In genomic region chr2:9991829-9992273, GRCh38 we compare ENCODE assay signal across 15 cellular contexts. TPM values are rescaled to one million over a fixed set of nuclear protein-coding genes. Genes with fewer than 3 reads are reported as not detected.
A peak's percentile ranks its signal among the peaks of the same experiment; 100 is the strongest.
DNase-seq lines count a peak whose midpoint lies in the region; ATAC-seq, FAIRE-seq and TF ChIP-seq lines count a peak whose summit lies in the region.
"Had no signal": no experiment of that assay in that cellular context is flagged by ENCODE, and none has a peak within 500 bp of the region (broad histone marks: within the 10 kb centered on the region; RNA-seq: fewer than 3 reads in every experiment).

No MANE protein-coding gene starts in this region.

- no peaks in the 10 kb centered on the region for H3K27me3 ChIP-seq in GM23248 (replicated peaks; ENCODE audit: insufficient read depth)
- no peaks in the 10 kb centered on the region for H3K27me3 ChIP-seq in PC-3 (ENCODE audit: low read length)
- H3K27me3 ChIP-seq in endothelial cell of umbilical vein (ENCODE audit: control insufficient read depth in 2 of 2, insufficient read depth in 2 of 2, low read length in 2 of 2): no peaks in the 10 kb centered on the region
- no peaks in the 10 kb centered on the region for H3K27me3 ChIP-seq in WERI-Rb-1 (ENCODE audit: insufficient read depth, low read depth, severe bottlenecking)
- H3K27me3 ChIP-seq: colonic mucosa, Peyer's patch had no signal

- TF ChIP-seq CTCF in PC-3 (conservative IDR thresholded peaks at IDR 0.05; ENCODE audit: low read depth, low read length) (no peak), endothelial cell of umbilical vein (IDR thresholded peaks at IDR 0.05; ENCODE audit: extremely low read depth in 1 of 2, insufficient read depth in 1 of 2, low read depth in 1 of 2, low read length in 2 of 2) (no peak), WERI-Rb-1 (IDR thresholded peaks at IDR 0.05; ENCODE audit: low read depth, low read length) (no peak), foreskin fibroblast (IDR thresholded peaks at IDR 0.05; ENCODE audit: low read depth, low read length) (no peak)

- no peaks in the 10 kb centered on the region for H3K9me2 ChIP-seq in GM23248 (ENCODE audit: insufficient read depth)
- H3K9me2 ChIP-seq in PC-3 (replicated peaks; ENCODE audit: low read length): no peaks in the 10 kb centered on the region

- H3F3A ChIP-seq in GM23248 (ENCODE audit: insufficient read depth): peaks cover 23% of the 10 kb centered on the region
- H3F3A ChIP-seq in PC-3 (ENCODE audit: low read length, unreplicated experiment): no peaks in the 10 kb centered on the region

- H3K36me3 ChIP-seq in GM23248 (ENCODE audit: low read depth) (no peaks in the 10 kb centered on the region), PC-3 (ENCODE audit: low read depth, low read length) (0 out of 2 replicates have a peak, but pooled peaks cover 3% of the 10 kb centered on the region), endothelial cell of umbilical vein (ENCODE audit: control insufficient read depth in 2 of 2, extremely low read depth in 1 of 2, insufficient read depth in 2 of 2, low read length in 2 of 2) (no peaks in the 10 kb centered on the region), WERI-Rb-1 (peaks cover 68% of the 10 kb centered on the region)
- H3K36me3 ChIP-seq: colonic mucosa, Peyer's patch had no signal

- no peaks in the 10 kb centered on the region for H3K9me1 ChIP-seq in endothelial cell of umbilical vein (replicated peaks; ENCODE audit: control insufficient read depth, extremely low read depth, insufficient read depth, low read length)

- intact Hi-C loops in PC-3 (cut with micrococcal nuclease) (no loop called here), endothelial cell of umbilical vein (cut with micrococcal nuclease) (loop anchor here (1.0 to 5.0 kb wide), 4 partner anchors 16 to 180 kb away; partner anchors contain the start of gene TAF1B), posterior vena cava (cut with DNase I) (no loop called here)

- TF ChIP-seq POLR2A in endothelial cell of umbilical vein (IDR thresholded peaks at IDR 0.05; ENCODE audit: low read depth, low read length): no peak

- H4K20me1 ChIP-seq in GM23248 (ENCODE audit: insufficient read depth): no peaks in the 10 kb centered on the region
- H4K20me1 ChIP-seq in PC-3 (ENCODE audit: low read length): no peaks in the 10 kb centered on the region
- H4K20me1 ChIP-seq in endothelial cell of umbilical vein (replicated peaks; ENCODE audit: control insufficient read depth, extremely low read depth, insufficient read depth, low read length): no peaks in the 10 kb centered on the region

- POLR2A ChIA-PET in PC-3 (lab: Charles Lee; ENCODE audit: unreplicated experiment) (no interaction called here), endothelial cell of umbilical vein (lab: Charles Lee) (interaction anchor here (0.7 kb wide), 1 partner anchor 424 kb away, joined by 3 read pairs; no protein-coding TSS in a partner anchor)

- H3K9ac ChIP-seq in GM23248 (peak overlapping the region; percentile 2; the same call in 1 of the 2 replicates), PC-3 (ENCODE audit: low read length) (no peak overlapping the region), endothelial cell of umbilical vein (replicated peaks; ENCODE audit: extremely low read depth, insufficient read depth, low read length) (peak overlapping the region; percentile 7)

- H3K4me3 ChIP-seq in GM23248 (no peak overlapping the region), PC-3 (ENCODE audit: low read length) (no peak overlapping the region), endothelial cell of umbilical vein (replicated peaks in 1 of 3; ENCODE audit: insufficient read depth in 1 of 3, low read depth in 1 of 3, low read length in 3 of 3) (no peak overlapping the region), WERI-Rb-1 (ENCODE audit: low read depth, low read length) (no peak overlapping the region), foreskin fibroblast (ENCODE audit: low read depth in 1 of 2, low read length in 2 of 2) (no peak overlapping the region)
- H3K4me3 ChIP-seq: colonic mucosa, Peyer's patch had no signal

- peak; percentile 88 for DNase-seq in GM23248
- peak; percentile 86 for DNase-seq in PC-3
- peak; percentile 76 for DNase-seq in endothelial cell of umbilical vein (ENCODE audit: low read depth, low spot score)
- DNase-seq in posterior vena cava (ENCODE audit: low spot score): peak; percentile 64
- DNase-seq in activated CD4-positive, CD25-positive, alpha-beta regulatory T cell (lab: John Stamatoyannopoulos, UW): no peak
- no peak for DNase-seq in WERI-Rb-1
- DNase-seq in foreskin fibroblast: no peak
- DNase-seq: colonic mucosa, H7, NCI-H1105, NCI-H2227 treated with DMSO at 0.1 percent for 48 hours, Peyer's patch, retina had no signal

- CTCF ChIA-PET in PC-3 (lab: Charles Lee) (no interaction called here), endothelial cell of umbilical vein (lab: Charles Lee) (interaction anchor here (0.6 to 2.7 kb wide), 10 partner anchors 7 to 310 kb away, joined by 3 to 50 read pairs (median 4); no protein-coding TSS in a partner anchor)

- H2AFZ ChIP-seq in GM23248 (no peak overlapping the region), PC-3 (ENCODE audit: low read length) (peak overlapping the region; percentile 13; the same call in 1 of the 2 replicates), endothelial cell of umbilical vein (ENCODE audit: low read depth, low read length) (peak overlapping the region; percentile 45)

- 65 to 70% methylated on average over 6 of the region's 6 CpGs for WGBS in GM23248 (ENCODE audit: low coverage in 1 of 2, low lambda C conversion rate in 2 of 2, missing lambda C conversion rate in 2 of 2), 2 experiments

- no peaks in the 10 kb centered on the region for H3K9me3 ChIP-seq in GM23248 (ENCODE audit: low read depth)
- H3K9me3 ChIP-seq in PC-3 (ENCODE audit: low read length): no peaks in the 10 kb centered on the region
- H3K9me3 ChIP-seq in endothelial cell of umbilical vein (replicated peaks; ENCODE audit: control insufficient read depth, insufficient read depth, low read length): no peaks in the 10 kb centered on the region
- H3K9me3 ChIP-seq in WERI-Rb-1 (ENCODE audit: severe bottlenecking): no peaks in the 10 kb centered on the region
- H3K9me3 ChIP-seq: colonic mucosa, Peyer's patch had no signal

- no TSS peak for BruUV-seq in PC-3 (replicated peaks; lab: Mats Ljungman, UMichigan)
- TSS peak; percentile 65 for BruUV-seq in endothelial cell of umbilical vein (replicated peaks; lab: Mats Ljungman, UMichigan)

- ATAC-seq in PC-3 (peak; percentile 91), GM19351 (IDR thresholded peaks at IDR 0.05; ENCODE audit: unreplicated experiment) (no peak)

- H3K79me2 ChIP-seq in GM23248 (ENCODE audit: insufficient read depth): no peaks in the 10 kb centered on the region
- H3K79me2 ChIP-seq in PC-3 (ENCODE audit: low read length): no peaks in the 10 kb centered on the region
- H3K79me2 ChIP-seq in endothelial cell of umbilical vein (ENCODE audit: control insufficient read depth, insufficient read depth, low read length): no peaks in the 10 kb centered on the region

- peak; percentile 94 for FAIRE-seq in endothelial cell of umbilical vein (lab: Jason Lieb, UNC)

- dilution Hi-C loops in endothelial cell of umbilical vein (cut with MboI; ENCODE audit: extremely low pct_ligation_motif_present, low sequenced_read_pairs): no loop called here

- H3K27ac ChIP-seq in GM23248 (peak overlapping the region; percentile 63), PC-3 (ENCODE audit: low read length) (peak overlapping the region; percentile 48), endothelial cell of umbilical vein (ENCODE audit: insufficient read depth, low read depth, low read length) (peak overlapping the region; percentile 72), WERI-Rb-1 (no peak overlapping the region)
- H3K27ac ChIP-seq: C4-2B, colonic mucosa, Peyer's patch had no signal

- peaks cover 36% of the 10 kb centered on the region for H3K4me1 ChIP-seq in GM23248 (ENCODE audit: insufficient read depth)
- H3K4me1 ChIP-seq in PC-3 (ENCODE audit: insufficient read depth, low read length): peaks cover 24% of the 10 kb centered on the region
- H3K4me1 ChIP-seq in endothelial cell of umbilical vein (ENCODE audit: control insufficient read depth, extremely low read depth, insufficient read depth, low read length): peaks cover 46% of the 10 kb centered on the region
- H3K4me1 ChIP-seq: colonic mucosa, Peyer's patch had no signal

- H3K4me2 ChIP-seq in GM23248 (ENCODE audit: unreplicated experiment) (peak overlapping the region; percentile 60), PC-3 (ENCODE audit: low read length) (peak overlapping the region; percentile 32), endothelial cell of umbilical vein (ENCODE audit: insufficient read depth, low read length) (peak overlapping the region; percentile 74)

- in situ Hi-C loops in GM23248 (cut with MboI): no loop called here

TF ChIP-seq in endothelial cell of umbilical vein, 7 proteins besides CTCF, POLR2A, EP300 and RAD21 (continues in another document):
- no peak for TF ChIP-seq EZH2 (IDR thresholded peaks at IDR 0.05; ENCODE audit: borderline replicate concordance, low read depth, low read length, severe bottlenecking)

RNA-seq across cellular contexts. Expression of gene GRHL1, which starts 40.4 kb away (rescaled TPM):
- total RNA-seq in GM23248 (2014; rRNA removed; shearing (Covaris generic)): 0.32 and 0.38 TPM in 2 replicates
- polyA plus RNA-seq in GM23248 (2016; fragmentation: Nextera tagmentation; extraction: Ambion mirVana) (0.45 and 0.61 TPM in 2 replicates), endothelial cell of umbilical vein (0.37 and 0.70 TPM in 2 replicates)
- total RNA-seq in PC-3 (2014; rRNA removed) (9.3 and 10.3 TPM in 2 replicates), endothelial cell of umbilical vein (0.85 and 1.1 TPM in 2 replicates), posterior vena cava (1 to 10 TPM; 1.9 to 2.3 TPM)
- polyA plus RNA-seq in endothelial cell of umbilical vein (2011; cell fraction: cytosol; rRNA removed): 0.52 and 0.68 TPM in 2 replicates
- 1.9 and 2.0 TPM in 2 replicates for polyA plus RNA-seq in endothelial cell of umbilical vein (2011; cell fraction: nucleus; rRNA removed)
- polyA plus RNA-seq in endothelial cell of umbilical vein (2012): 0.46 and 1.1 TPM in 2 replicates
- polyA minus RNA-seq in endothelial cell of umbilical vein: 1.5 and 3.2 TPM in 2 replicates
- 3.3 TPM for polyA minus RNA-seq in endothelial cell of umbilical vein (2011; cell fraction: cytosol; rRNA and poly(A)+ RNA removed)
- polyA minus RNA-seq in endothelial cell of umbilical vein (2011; cell fraction: nucleus; rRNA and poly(A)+ RNA removed): 1.1 and 2.2 TPM in 2 replicates

RNA-seq across cellular contexts. Expression of gene KLF11, which starts 51.5 kb away (rescaled TPM):
- 5.8 and 6.6 TPM in 2 replicates for total RNA-seq in GM23248 (2014; rRNA removed; shearing (Covaris generic))
- polyA plus RNA-seq in GM23248 (2016; fragmentation: Nextera tagmentation; extraction: Ambion mirVana) (4.8 and 4.9 TPM in 2 replicates), endothelial cell of umbilical vein (10.2 and 10.5 TPM in 2 replicates)
- total RNA-seq in PC-3 (2014; rRNA removed) (13.4 and 14.0 TPM in 2 replicates), endothelial cell of umbilical vein (11.0 and 11.3 TPM in 2 replicates), posterior vena cava (10 to 100 TPM; 25.0 to 55.4 TPM)
- polyA plus RNA-seq in endothelial cell of umbilical vein (2011; cell fraction: cytosol; rRNA removed): 8.7 and 9.3 TPM in 2 replicates
- 11.0 and 12.5 TPM in 2 replicates for polyA plus RNA-seq in endothelial cell of umbilical vein (2011; cell fraction: nucleus; rRNA removed)
- polyA plus RNA-seq in endothelial cell of umbilical vein (2012): 4.2 and 5.3 TPM in 2 replicates
- polyA minus RNA-seq in endothelial cell of umbilical vein: 22.9 and 28.0 TPM in 2 replicates
- 23.4 TPM for polyA minus RNA-seq in endothelial cell of umbilical vein (2011; cell fraction: cytosol; rRNA and poly(A)+ RNA removed)
- 8.2 and 10.0 TPM in 2 replicates for polyA minus RNA-seq in endothelial cell of umbilical vein (2011; cell fraction: nucleus; rRNA and poly(A)+ RNA removed)

Comparison
In these comparisons a context has a peak if more than half of its experiments do, and no peak if none do; other contexts are left out.
1. DNase-seq: peak in GM23248 (single experiment), PC-3 (single experiment), endothelial cell of umbilical vein (single experiment) and posterior vena cava (single experiment); none in activated CD4-positive, CD25-positive, alpha-beta regulatory T cell (0 of 4), WERI-Rb-1 (single experiment) and foreskin fibroblast (0 of 2).
2. Peak in every context shown above with its lines, with median percentiles within 50 percentile points of each other: H3K4me2 ChIP-seq.